In the genomic region with DNA sequence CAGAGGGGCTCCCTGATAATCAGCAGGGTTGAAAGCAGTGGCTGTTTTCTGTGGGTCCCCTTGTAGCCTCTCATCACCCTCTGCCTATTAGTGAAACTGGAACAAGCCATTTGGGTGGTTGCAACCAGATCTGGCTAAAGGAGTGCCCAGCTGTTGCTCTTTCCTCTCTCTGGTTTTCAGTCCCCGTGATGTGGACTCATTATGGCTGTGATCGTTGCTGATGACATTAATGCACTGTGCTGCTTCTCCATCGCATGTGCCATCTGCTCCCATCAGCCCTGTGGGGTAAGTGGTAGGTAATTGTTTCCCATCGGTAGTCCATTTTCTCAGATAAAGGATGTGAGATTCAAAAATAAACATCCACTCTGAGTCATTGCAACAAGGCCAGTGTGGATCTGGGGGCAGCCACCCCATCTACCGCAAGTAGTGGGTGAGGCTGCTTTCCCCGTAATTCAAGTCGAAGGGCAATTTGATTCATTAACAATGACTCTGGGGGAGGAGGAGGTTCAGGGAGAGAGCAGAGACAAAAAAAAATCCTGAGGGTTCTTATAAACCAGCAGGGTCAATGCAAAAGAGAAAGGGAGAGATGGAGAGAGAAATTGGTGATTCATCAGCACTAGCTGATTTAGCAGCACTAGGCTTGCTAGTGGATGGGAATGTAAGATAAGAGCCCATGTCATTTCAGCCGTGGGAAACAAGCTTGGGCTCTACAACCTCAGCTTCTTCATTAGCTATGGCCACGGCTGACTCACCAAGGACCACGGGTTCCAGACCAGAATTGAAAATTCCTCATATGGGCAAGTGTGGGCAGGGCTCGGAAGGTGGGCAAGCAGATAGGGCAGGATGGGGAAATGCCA, we compare ENCODE assay signal across 10 cellular contexts.
DNase-seq lines count a peak whose midpoint lies in the region; ATAC-seq, FAIRE-seq and TF ChIP-seq lines count a peak whose summit lies in the region.
"Had no signal": no experiment of that assay in that cellular context is flagged by ENCODE, and none has a peak within 500 bp of the region (broad histone marks: within the 10 kb centered on the region; RNA-seq: fewer than 3 reads in every experiment).

No MANE protein-coding gene starts in this region.

- POLR2A ChIA-PET in MCF 10A (lab: Yijun Ruan, JAX): interaction anchor here (0.6 kb wide), 1 partner anchor 26 kb away, joined by 3 read pairs; no protein-coding TSS in a partner anchor

- H3K27me3 ChIP-seq in KMS-11 (ENCODE audit: insufficient read depth, low read depth) (no peaks in the 10 kb centered on the region), left lung (peaks cover 0 to 13% of the 10 kb centered on the region in 2 donors)

- CTCF ChIA-PET in MCF 10A (lab: Yijun Ruan, JAX): interaction anchor here (0.6 to 1.7 kb wide), 3 partner anchors 10 to 1384 kb away, joined by 3 to 6 read pairs (median 4); no protein-coding TSS in a partner anchor

- H2AFZ ChIP-seq in KMS-11 (ENCODE audit: low read depth): peak overlapping the region; percentile 49; the same call in 1 of the 2 replicates

- peaks cover 82% of the 10 kb centered on the region for H3K27me3 Mint-ChIP-seq in MCF 10A (ENCODE audit: insufficient read depth, unreplicated experiment)

- H3K79me2 ChIP-seq in KMS-11 (ENCODE audit: insufficient read depth, low read depth): no peaks in the 10 kb centered on the region

- no peaks in the 10 kb centered on the region for H3K36me3 ChIP-seq in KMS-11 (ENCODE audit: insufficient read depth)
- H3K36me3 ChIP-seq in left lung: no peaks in the 10 kb centered on the region
- H3K36me3 ChIP-seq: gastrocnemius medialis had no signal

- H3K27ac ChIP-seq in KMS-11 (peak overlapping the region; percentile 76), left lung (no peak overlapping the region)
- H3K27ac ChIP-seq: gastrocnemius medialis, SK-N-MC had no signal

- TF ChIP-seq CTCF in KMS-11 (conservative IDR thresholded peaks at IDR 0.05; ENCODE audit: low read depth, low read length) (no peak), left lung (IDR thresholded peaks at IDR 0.05) (no peak), MCF 10A (IDR thresholded peaks at IDR 0.05; ENCODE audit: unreplicated experiment) (no peak), D721Med (IDR thresholded peaks at IDR 0.05; ENCODE audit: insufficient read depth, missing control alignments) (no peak)

- FAIRE-seq in D721Med (lab: Jason Lieb, UNC) (no peak), H54 (lab: Jason Lieb, UNC) (no peak)

- intact Hi-C loops in left lung (cut with DNase I) (no loop called here), MCF 10A (cut with micrococcal nuclease) (no loop called here)

- no peak for TF ChIP-seq POLR2A in H54 (IDR thresholded peaks at IDR 0.05; ENCODE audit: low read depth, low read length)

- ATAC-seq in GM18511 (IDR thresholded peaks at IDR 0.05; ENCODE audit: unreplicated experiment) (peak; percentile 57), left lung (peak; percentile 36)
- ATAC-seq: gastrocnemius medialis had no signal

- H3K4me2 ChIP-seq in KMS-11: peak overlapping the region; percentile 67; the same call in 1 of the 2 replicates

- H3K9me3 Mint-ChIP-seq in MCF 10A (ENCODE audit: unreplicated experiment): no peaks in the 10 kb centered on the region

- H3K27ac Mint-ChIP-seq in MCF 10A (ENCODE audit: low read depth, unreplicated experiment): no peak overlapping the region

- BruUV-seq in MCF 10A (replicated peaks; lab: Mats Ljungman, UMichigan): no TSS peak

- no peaks in the 10 kb centered on the region for H3K9me3 ChIP-seq in left lung
- H3K9me3 ChIP-seq: gastrocnemius medialis had no signal

- H4K20me1 ChIP-seq in KMS-11 (ENCODE audit: insufficient read depth): no peaks in the 10 kb centered on the region

- H3K4me1 ChIP-seq in KMS-11 (ENCODE audit: low read depth, poor library complexity, severe bottlenecking): peaks cover 64% of the 10 kb centered on the region
- H3K4me1 ChIP-seq in left lung: peaks cover 0 to 3% of the 10 kb centered on the region in 2 donors
- H3K4me1 ChIP-seq: gastrocnemius medialis had no signal

- DNase-seq in RPMI7951 (ENCODE audit: low read depth) (peak; percentile 98), left lung (peak in 1 of 2 donors; percentile 47), MCF 10A (ENCODE audit: unreplicated experiment) (no peak), D721Med (ENCODE audit: insufficient read length, low spot score) (no peak), H54 (ENCODE audit: insufficient read length, low spot score) (no peak)
- DNase-seq in activated CD4-positive, alpha-beta T cell treated with anti-CD3 and anti-CD28 coated beads, Interleukin-2, amount 50 U/mL, for 4 hours: no peak
- DNase-seq: gastrocnemius medialis had no signal

- peak overlapping the region; percentile 26; the same call in 1 of the 2 replicates for H3K9ac ChIP-seq in KMS-11

- H3K4me3 ChIP-seq in KMS-11 (IDR thresholded peaks at IDR 0.05; ENCODE audit: insufficient read depth, low read depth, low read length) (no peak overlapping the region), left lung (no peak overlapping the region)
- H3K4me3 ChIP-seq: gastrocnemius medialis, SK-N-MC had no signal

- H3K36me3 Mint-ChIP-seq in MCF 10A (ENCODE audit: insufficient read depth, unreplicated experiment): no peaks in the 10 kb centered on the region

- H3K4me3 Mint-ChIP-seq in MCF 10A (ENCODE audit: unreplicated experiment): no peak overlapping the region

- no peaks in the 10 kb centered on the region for H3K4me1 Mint-ChIP-seq in MCF 10A (ENCODE audit: insufficient read depth, unreplicated experiment)
